ENCODE assay signal across 27 cellular contexts in the genomic region with DNA sequence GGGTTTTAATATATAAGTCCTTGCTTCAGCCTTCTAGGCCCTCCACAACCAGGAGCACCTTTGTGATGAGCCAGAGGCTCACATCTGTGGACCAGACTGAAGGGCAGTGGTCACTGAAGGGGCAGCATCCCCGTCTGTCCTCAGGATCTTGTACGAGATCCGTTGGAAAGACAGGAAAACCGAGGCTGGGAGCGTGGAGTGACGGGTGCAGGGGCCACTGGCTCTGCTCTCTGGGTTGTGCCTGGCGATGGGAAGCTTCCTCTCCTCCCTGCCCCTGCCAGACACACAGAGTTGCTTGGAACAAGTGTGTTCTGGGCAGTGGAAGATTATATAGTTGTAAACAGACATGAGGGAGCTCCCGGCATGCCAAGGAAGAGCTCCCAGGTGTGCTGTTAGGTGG.
"Had no signal": no experiment of that assay in that cellular context is flagged by ENCODE, and none has a peak within 500 bp of the region (broad histone marks: within the 10 kb centered on the region; RNA-seq: fewer than 3 reads in every experiment).

No MANE protein-coding gene starts in this region.

- ATAC-seq: stimulated activated memory B cell treated with anti-CD40 and anti-IgM and Interleukin-4, amounts not matched to agents 10 μg/mL and 1 μg/mL and 100 μg/mL, for 72 hours; stimulated activated naive B cell treated with anti-CD40 and anti-IgM and Interleukin-4, amounts not matched to agents 10 μg/mL and 1 μg/mL and 100 μg/mL, for 72 hours; upper lobe of right lung had no signal

- H3K36me3 ChIP-seq: uterus had no signal

- H3K9me3 ChIP-seq: stomach, suprapubic skin, testis, thoracic aorta, thyroid gland, tibial artery, tibial nerve, transverse colon, upper lobe of left lung, upper lobe of right lung, uterus, vagina had no signal

- H3K27me3 ChIP-seq: stomach, suprapubic skin, testis, thyroid gland, tibial artery, tibial nerve, transverse colon, upper lobe of left lung, upper lobe of right lung, uterus, vagina had no signal

- H3K27me3 Mint-ChIP-seq: stimulated activated memory B cell treated with anti-CD40 and anti-IgM and Interleukin-4, amounts not matched to agents 10 μg/mL and 1 μg/mL and 100 μg/mL, for 72 hours; stimulated activated naive B cell treated with anti-CD40 and anti-IgM and Interleukin-4, amounts not matched to agents 10 μg/mL and 1 μg/mL and 100 μg/mL, for 72 hours; stimulated activated naive CD8-positive, alpha-beta T cell treated with anti-CD3 and anti-CD28 coated beads, Interleukin-15, Interleukin-2, amounts not matched to agents 100 ng/mL and 50 ng/mL, for 24 hours; type B pancreatic cell had no signal

- H3K4me3 ChIP-seq: stomach, suprapubic skin, testis, thoracic aorta, thyroid gland, tibial artery, tibial nerve, transverse colon, upper lobe of left lung, upper lobe of right lung, uterus, vagina had no signal

- H3K4me3 Mint-ChIP-seq: stimulated activated memory B cell treated with anti-CD40 and anti-IgM and Interleukin-4, amounts not matched to agents 10 μg/mL and 1 μg/mL and 100 μg/mL, for 72 hours; stimulated activated naive CD8-positive, alpha-beta T cell treated with anti-CD3 and anti-CD28 coated beads, Interleukin-15, Interleukin-2, amounts not matched to agents 100 ng/mL and 50 ng/mL, for 24 hours; type B pancreatic cell had no signal

- H3K4me1 ChIP-seq: suprapubic skin, testis, thyroid gland, tibial artery, tibial nerve, upper lobe of left lung, upper lobe of right lung, uterus had no signal

- H3K27ac Mint-ChIP-seq: stimulated activated memory B cell treated with anti-CD40 and anti-IgM and Interleukin-4, amounts not matched to agents 10 μg/mL and 1 μg/mL and 100 μg/mL, for 72 hours; stimulated activated naive B cell treated with anti-CD40 and anti-IgM and Interleukin-4, amounts not matched to agents 10 μg/mL and 1 μg/mL and 100 μg/mL, for 72 hours; stimulated activated naive CD8-positive, alpha-beta T cell treated with anti-CD3 and anti-CD28 coated beads, Interleukin-15, Interleukin-2, amounts not matched to agents 100 ng/mL and 50 ng/mL, for 24 hours; type B pancreatic cell had no signal

- H3K9me3 Mint-ChIP-seq: stimulated activated naive CD8-positive, alpha-beta T cell treated with anti-CD3 and anti-CD28 coated beads, Interleukin-15, Interleukin-2, amounts not matched to agents 100 ng/mL and 50 ng/mL, for 24 hours; type B pancreatic cell had no signal

- H3K27ac ChIP-seq: stomach, suprapubic skin, testis, thoracic aorta, thyroid gland, tibial artery, tibial nerve, transverse colon, upper lobe of left lung, upper lobe of right lung, uterus, vagina had no signal

- DNase-seq: stimulated activated CD4-positive, alpha-beta T cell treated with anti-CD3 and anti-CD28 coated beads, Interleukin-1b, Interleukin-23, amount 100 ng/mL, for 48 hours; stimulated activated CD4-positive, alpha-beta T cell treated with anti-CD3 and anti-CD28 coated beads, Interleukin-2, amount 100 ng/mL, for 24 hours; stimulated activated CD4-positive, alpha-beta T cell treated with anti-CD3 and anti-CD28 coated beads, Interleukin-2, amount 100 ng/mL, for 48 hours; stimulated activated CD4-positive, alpha-beta T cell treated with anti-CD3 and anti-CD28 coated beads, Interleukin-4, amount 100 ng/mL, for 1 hour; stimulated activated CD4-positive, alpha-beta T cell treated with anti-CD3 and anti-CD28 coated beads, Interleukin-4, amount 100 ng/mL, for 24 hours; stimulated activated CD4-positive, alpha-beta T cell treated with anti-CD3 and anti-CD28 coated beads, Interleukin-4, amount 100 ng/mL, for 4 hours; stimulated activated CD8-positive, alpha-beta memory T cell treated with anti-CD3 and anti-CD28 coated beads, Interleukin-4, amount 100 ng/mL, for 48 hours; stimulated activated naive B cell treated with anti-CD40 and anti-IgM and Interleukin-4, amounts not matched to agents 10 μg/mL and 1 μg/mL and 100 μg/mL, for 72 hours; stimulated activated naive CD4-positive, alpha-beta T cell; stimulated activated naive CD4-positive, alpha-beta T cell treated with Interleukin-2 at 50 U/mL for 16 hours; stomach; substantia nigra; testis; thyroid gland; tibial artery; transverse colon; trophoblast cell; upper lobe of left lung; upper lobe of right lung; uterus had no signal
